1 cellular context compared by ENCODE assay signal in the genomic region with DNA sequence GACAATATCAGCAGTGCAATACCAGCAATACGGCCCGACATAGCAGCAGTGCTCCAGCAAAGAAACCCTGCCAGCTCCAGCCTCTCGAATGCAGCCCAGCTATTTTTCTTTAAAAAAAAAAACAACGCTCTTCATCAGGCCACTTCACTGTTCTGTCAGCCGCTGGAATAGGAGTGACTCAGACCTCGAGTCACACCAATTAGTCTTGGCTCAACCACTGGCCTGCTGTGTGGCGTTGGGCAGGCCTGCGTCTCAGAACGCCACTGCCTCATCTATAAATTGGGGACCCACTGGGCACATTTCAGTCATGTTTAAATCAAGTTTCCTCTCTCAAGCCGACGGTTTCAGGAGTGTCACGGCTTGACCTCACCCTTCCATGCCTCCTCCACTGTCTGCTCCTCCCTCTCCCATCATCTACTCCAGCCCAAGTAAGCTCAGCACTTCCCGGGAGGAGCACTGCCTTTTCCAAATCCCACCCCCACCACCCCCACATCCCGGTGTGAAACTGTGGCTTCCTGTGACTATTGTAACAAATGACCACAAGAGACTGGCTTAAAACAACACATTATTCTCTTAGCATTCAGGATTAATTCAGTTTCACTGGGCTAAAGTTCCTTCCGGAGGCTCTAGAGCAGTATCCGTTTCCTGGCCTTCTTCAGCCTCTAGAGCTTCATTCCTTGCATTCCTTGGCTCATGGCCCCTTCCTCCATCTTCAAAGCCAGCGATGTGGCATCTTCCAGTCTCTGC.
TF ChIP-seq lines count a peak whose summit lies in the region.

No MANE protein-coding gene starts in this region.

TF ChIP-seq in HEK293, 187 proteins besides CTCF, POLR2A, EP300 and RAD21 (continued from another document and continues in another):
- TF ChIP-seq ZNF830 (tag by site-specific recombination; IDR thresholded peaks at IDR 0.05; ENCODE audit: low read depth), result no peak
- TF ChIP-seq ZNF175 (tag by site-specific recombination; IDR thresholded peaks at IDR 0.05), result no peak
- TF ChIP-seq ZNF48 (tag by site-specific recombination; IDR thresholded peaks at IDR 0.05), result no peak
- no peak for TF ChIP-seq ZNF211 (tag by site-specific recombination; IDR thresholded peaks at IDR 0.05; ENCODE audit: low read depth)
- TF ChIP-seq ZNF184 (tag by site-specific recombination; IDR thresholded peaks at IDR 0.05), result 0 out of 2 replicates have a peak, but pooled peaks have one; percentile 18
- TF ChIP-seq ZNF624 (tag by site-specific recombination; IDR thresholded peaks at IDR 0.05), result no peak
- TF ChIP-seq ZNF37A (tag by site-specific recombination; IDR thresholded peaks at IDR 0.05), result no peak
- TF ChIP-seq ZNF600 (tag by site-specific recombination; IDR thresholded peaks at IDR 0.05), result peak; percentile 63
- no peak for TF ChIP-seq ZFP3 (tag by site-specific recombination; IDR thresholded peaks at IDR 0.05; ENCODE audit: low read depth)
- TF ChIP-seq ZNF510 (tag by site-specific recombination; IDR thresholded peaks at IDR 0.05; ENCODE audit: insufficient replicate concordance), result no peak
- TF ChIP-seq ZIC2 (tag by site-specific recombination; IDR thresholded peaks at IDR 0.05), result peak; percentile 87
- no peak for TF ChIP-seq KLF1 (tag by site-specific recombination; IDR thresholded peaks at IDR 0.05)
- TF ChIP-seq, protein P1, sequence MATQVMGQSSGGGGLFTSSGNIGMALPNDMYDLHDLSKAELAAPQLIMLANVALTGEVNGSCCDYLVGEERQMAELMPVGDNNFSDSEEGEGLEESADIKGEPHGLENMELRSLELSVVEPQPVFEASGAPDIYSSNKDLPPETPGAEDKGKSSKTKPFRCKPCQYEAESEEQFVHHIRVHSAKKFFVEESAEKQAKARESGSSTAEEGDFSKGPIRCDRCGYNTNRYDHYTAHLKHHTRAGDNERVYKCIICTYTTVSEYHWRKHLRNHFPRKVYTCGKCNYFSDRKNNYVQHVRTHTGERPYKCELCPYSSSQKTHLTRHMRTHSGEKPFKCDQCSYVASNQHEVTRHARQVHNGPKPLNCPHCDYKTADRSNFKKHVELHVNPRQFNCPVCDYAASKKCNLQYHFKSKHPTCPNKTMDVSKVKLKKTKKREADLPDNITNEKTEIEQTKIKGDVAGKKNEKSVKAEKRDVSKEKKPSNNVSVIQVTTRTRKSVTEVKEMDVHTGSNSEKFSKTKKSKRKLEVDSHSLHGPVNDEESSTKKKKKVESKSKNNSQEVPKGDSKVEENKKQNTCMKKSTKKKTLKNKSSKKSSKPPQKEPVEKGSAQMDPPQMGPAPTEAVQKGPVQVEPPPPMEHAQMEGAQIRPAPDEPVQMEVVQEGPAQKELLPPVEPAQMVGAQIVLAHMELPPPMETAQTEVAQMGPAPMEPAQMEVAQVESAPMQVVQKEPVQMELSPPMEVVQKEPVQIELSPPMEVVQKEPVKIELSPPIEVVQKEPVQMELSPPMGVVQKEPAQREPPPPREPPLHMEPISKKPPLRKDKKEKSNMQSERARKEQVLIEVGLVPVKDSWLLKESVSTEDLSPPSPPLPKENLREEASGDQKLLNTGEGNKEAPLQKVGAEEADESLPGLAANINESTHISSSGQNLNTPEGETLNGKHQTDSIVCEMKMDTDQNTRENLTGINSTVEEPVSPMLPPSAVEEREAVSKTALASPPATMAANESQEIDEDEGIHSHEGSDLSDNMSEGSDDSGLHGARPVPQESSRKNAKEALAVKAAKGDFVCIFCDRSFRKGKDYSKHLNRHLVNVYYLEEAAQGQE (tag by site-specific recombination; IDR thresholded peaks at IDR 0.05), result no peak
- no peak for TF ChIP-seq KLF10 (tag by site-specific recombination; IDR thresholded peaks at IDR 0.05)
- 0 out of 2 replicates have a peak, but pooled peaks have one; percentile 41 for TF ChIP-seq ZNF660 (tag by site-specific recombination; IDR thresholded peaks at IDR 0.05)
- TF ChIP-seq, protein P2, sequence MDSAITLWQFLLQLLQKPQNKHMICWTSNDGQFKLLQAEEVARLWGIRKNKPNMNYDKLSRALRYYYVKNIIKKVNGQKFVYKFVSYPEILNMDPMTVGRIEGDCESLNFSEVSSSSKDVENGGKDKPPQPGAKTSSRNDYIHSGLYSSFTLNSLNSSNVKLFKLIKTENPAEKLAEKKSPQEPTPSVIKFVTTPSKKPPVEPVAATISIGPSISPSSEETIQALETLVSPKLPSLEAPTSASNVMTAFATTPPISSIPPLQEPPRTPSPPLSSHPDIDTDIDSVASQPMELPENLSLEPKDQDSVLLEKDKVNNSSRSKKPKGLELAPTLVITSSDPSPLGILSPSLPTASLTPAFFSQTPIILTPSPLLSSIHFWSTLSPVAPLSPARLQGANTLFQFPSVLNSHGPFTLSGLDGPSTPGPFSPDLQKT (IDR thresholded peaks at IDR 0.05; ENCODE audit: borderline replicate concordance, low read depth, low read length), result no peak
- no peak for TF ChIP-seq ZNF10 (tag by site-specific recombination; IDR thresholded peaks at IDR 0.05)
- TF ChIP-seq, protein P3, sequence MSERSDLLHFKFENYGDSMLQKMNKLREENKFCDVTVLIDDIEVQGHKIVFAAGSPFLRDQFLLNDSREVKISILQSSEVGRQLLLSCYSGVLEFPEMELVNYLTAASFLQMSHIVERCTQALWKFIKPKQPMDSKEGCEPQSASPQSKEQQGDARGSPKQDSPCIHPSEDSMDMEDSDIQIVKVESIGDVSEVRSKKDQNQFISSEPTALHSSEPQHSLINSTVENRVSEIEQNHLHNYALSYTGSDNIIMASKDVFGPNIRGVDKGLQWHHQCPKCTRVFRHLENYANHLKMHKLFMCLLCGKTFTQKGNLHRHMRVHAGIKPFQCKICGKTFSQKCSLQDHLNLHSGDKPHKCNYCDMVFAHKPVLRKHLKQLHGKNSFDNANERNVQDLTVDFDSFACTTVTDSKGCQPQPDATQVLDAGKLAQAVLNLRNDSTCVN (tag by site-specific recombination; optimal IDR thresholded peaks at IDR 0.05), result peak; percentile 5
- TF ChIP-seq, protein P4, sequence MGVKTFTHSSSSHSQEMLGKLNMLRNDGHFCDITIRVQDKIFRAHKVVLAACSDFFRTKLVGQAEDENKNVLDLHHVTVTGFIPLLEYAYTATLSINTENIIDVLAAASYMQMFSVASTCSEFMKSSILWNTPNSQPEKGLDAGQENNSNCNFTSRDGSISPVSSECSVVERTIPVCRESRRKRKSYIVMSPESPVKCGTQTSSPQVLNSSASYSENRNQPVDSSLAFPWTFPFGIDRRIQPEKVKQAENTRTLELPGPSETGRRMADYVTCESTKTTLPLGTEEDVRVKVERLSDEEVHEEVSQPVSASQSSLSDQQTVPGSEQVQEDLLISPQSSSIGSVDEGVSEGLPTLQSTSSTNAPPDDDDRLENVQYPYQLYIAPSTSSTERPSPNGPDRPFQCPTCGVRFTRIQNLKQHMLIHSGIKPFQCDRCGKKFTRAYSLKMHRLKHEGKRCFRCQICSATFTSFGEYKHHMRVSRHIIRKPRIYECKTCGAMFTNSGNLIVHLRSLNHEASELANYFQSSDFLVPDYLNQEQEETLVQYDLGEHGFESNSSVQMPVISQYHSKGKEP (tag by site-specific recombination; IDR thresholded peaks at IDR 0.05), result no peak
- no peak for TF ChIP-seq HOXA7 (CRISPR knock-in tag; IDR thresholded peaks at IDR 0.05; ENCODE audit: borderline replicate concordance)
- TF ChIP-seq SP3 (tag by site-specific recombination; IDR thresholded peaks at IDR 0.05), result no peak
- no peak for TF ChIP-seq ZNF776 (tag by site-specific recombination; IDR thresholded peaks at IDR 0.05; ENCODE audit: borderline replicate concordance)
- TF ChIP-seq, protein P5, sequence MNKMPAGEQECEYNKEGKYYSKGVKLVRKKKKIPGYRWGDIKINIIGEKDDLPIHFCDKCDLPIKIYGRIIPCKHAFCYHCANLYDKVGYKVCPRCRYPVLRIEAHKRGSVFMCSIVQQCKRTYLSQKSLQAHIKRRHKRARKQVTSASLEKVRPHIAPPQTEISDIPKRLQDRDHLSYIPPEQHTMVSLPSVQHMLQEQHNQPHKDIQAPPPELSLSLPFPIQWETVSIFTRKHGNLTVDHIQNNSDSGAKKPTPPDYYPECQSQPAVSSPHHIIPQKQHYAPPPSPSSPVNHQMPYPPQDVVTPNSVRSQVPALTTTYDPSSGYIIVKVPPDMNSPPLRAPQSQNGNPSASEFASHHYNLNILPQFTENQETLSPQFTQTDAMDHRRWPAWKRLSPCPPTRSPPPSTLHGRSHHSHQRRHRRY (tag by site-specific recombination; IDR thresholded peaks at IDR 0.05), result no peak
- TF ChIP-seq ZNF366 (tag by site-specific recombination; conservative IDR thresholded peaks at IDR 0.05), result no peak
- TF ChIP-seq ZNF155 (tag by site-specific recombination; IDR thresholded peaks at IDR 0.05), result no peak
- TF ChIP-seq ZBTB21 (tag by site-specific recombination; IDR thresholded peaks at IDR 0.05), result no peak
- TF ChIP-seq ZNF670 (tag by site-specific recombination; IDR thresholded peaks at IDR 0.05; ENCODE audit: low read depth), result no peak
- no peak for TF ChIP-seq GLIS1 (tag by site-specific recombination; IDR thresholded peaks at IDR 0.05)
- no peak for TF ChIP-seq ZNF404 (tag by site-specific recombination; IDR thresholded peaks at IDR 0.05)
- 0 out of 2 replicates have a peak, but pooled peaks have one; percentile 40 for TF ChIP-seq ZFP69B (tag by site-specific recombination; IDR thresholded peaks at IDR 0.05)
- TF ChIP-seq TCF7L2 (IDR thresholded peaks at IDR 0.05; ENCODE audit: borderline replicate concordance, low read depth, low read length), result no peak
- no peak for TF ChIP-seq YY2 (tag by site-specific recombination; IDR thresholded peaks at IDR 0.05)
- TF ChIP-seq, protein P6, sequence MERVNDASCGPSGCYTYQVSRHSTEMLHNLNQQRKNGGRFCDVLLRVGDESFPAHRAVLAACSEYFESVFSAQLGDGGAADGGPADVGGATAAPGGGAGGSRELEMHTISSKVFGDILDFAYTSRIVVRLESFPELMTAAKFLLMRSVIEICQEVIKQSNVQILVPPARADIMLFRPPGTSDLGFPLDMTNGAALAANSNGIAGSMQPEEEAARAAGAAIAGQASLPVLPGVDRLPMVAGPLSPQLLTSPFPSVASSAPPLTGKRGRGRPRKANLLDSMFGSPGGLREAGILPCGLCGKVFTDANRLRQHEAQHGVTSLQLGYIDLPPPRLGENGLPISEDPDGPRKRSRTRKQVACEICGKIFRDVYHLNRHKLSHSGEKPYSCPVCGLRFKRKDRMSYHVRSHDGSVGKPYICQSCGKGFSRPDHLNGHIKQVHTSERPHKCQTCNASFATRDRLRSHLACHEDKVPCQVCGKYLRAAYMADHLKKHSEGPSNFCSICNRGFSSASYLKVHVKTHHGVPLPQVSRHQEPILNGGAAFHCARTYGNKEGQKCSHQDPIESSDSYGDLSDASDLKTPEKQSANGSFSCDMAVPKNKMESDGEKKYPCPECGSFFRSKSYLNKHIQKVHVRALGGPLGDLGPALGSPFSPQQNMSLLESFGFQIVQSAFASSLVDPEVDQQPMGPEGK (tag by site-specific recombination; IDR thresholded peaks at IDR 0.05), result no peak
- TF ChIP-seq, protein P7, sequence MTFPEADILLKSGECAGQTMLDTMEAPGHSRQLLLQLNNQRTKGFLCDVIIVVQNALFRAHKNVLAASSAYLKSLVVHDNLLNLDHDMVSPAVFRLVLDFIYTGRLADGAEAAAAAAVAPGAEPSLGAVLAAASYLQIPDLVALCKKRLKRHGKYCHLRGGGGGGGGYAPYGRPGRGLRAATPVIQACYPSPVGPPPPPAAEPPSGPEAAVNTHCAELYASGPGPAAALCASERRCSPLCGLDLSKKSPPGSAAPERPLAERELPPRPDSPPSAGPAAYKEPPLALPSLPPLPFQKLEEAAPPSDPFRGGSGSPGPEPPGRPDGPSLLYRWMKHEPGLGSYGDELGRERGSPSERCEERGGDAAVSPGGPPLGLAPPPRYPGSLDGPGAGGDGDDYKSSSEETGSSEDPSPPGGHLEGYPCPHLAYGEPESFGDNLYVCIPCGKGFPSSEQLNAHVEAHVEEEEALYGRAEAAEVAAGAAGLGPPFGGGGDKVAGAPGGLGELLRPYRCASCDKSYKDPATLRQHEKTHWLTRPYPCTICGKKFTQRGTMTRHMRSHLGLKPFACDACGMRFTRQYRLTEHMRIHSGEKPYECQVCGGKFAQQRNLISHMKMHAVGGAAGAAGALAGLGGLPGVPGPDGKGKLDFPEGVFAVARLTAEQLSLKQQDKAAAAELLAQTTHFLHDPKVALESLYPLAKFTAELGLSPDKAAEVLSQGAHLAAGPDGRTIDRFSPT (tag by site-specific recombination; IDR thresholded peaks at IDR 0.05), result 0 out of 2 replicates have a peak, but pooled peaks have one; percentile 49
- no peak for TF ChIP-seq ZNF311 (tag by site-specific recombination; IDR thresholded peaks at IDR 0.05; ENCODE audit: borderline replicate concordance)
- TF ChIP-seq ZNF121 (tag by site-specific recombination; IDR thresholded peaks at IDR 0.05), result no peak
- no peak for TF ChIP-seq ZNF747 (tag by site-specific recombination; IDR thresholded peaks at IDR 0.05)
- no peak for TF ChIP-seq ZNF140 (tag by site-specific recombination; IDR thresholded peaks at IDR 0.05)
- TF ChIP-seq MZF1 (tag by site-specific recombination; IDR thresholded peaks at IDR 0.05; ENCODE audit: borderline replicate concordance), result no peak
- TF ChIP-seq, protein P8, sequence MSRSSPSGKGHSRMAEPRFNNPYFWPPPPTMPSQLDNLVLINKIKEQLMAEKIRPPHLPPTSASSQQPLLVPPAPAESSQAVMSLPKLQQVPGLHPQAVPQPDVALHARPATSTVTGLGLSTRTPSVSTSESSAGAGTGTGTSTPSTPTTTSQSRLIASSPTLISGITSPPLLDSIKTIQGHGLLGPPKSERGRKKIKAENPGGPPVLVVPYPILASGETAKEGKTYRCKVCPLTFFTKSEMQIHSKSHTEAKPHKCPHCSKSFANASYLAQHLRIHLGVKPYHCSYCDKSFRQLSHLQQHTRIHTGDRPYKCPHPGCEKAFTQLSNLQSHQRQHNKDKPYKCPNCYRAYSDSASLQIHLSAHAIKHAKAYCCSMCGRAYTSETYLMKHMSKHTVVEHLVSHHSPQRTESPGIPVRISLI (tag by site-specific recombination; IDR thresholded peaks at IDR 0.05), result no peak
- no peak for TF ChIP-seq ZBTB17 (tag by site-specific recombination; IDR thresholded peaks at IDR 0.05)
- TF ChIP-seq ZNF654 (tag by site-specific recombination; IDR thresholded peaks at IDR 0.05; ENCODE audit: low read depth), result no peak
- peak; percentile 31 for TF ChIP-seq SETDB1 (IDR thresholded peaks at IDR 0.05; ENCODE audit: insufficient read length, low read length)
- TF ChIP-seq ZNF433 (tag by site-specific recombination; IDR thresholded peaks at IDR 0.05; ENCODE audit: low read depth), result no peak
- TF ChIP-seq, protein P9, sequence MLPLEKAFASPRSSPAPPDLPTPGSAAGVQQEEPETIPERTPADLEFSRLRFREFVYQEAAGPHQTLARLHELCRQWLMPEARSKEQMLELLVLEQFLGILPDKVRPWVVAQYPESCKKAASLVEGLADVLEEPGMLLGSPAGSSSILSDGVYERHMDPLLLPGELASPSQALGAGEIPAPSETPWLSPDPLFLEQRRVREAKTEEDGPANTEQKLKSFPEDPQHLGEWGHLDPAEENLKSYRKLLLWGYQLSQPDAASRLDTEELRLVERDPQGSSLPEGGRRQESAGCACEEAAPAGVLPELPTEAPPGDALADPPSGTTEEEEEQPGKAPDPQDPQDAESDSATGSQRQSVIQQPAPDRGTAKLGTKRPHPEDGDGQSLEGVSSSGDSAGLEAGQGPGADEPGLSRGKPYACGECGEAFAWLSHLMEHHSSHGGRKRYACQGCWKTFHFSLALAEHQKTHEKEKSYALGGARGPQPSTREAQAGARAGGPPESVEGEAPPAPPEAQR (tag by site-specific recombination; IDR thresholded peaks at IDR 0.05), result no peak
- no peak for TF ChIP-seq MEIS1 (CRISPR knock-in tag; IDR thresholded peaks at IDR 0.05; ENCODE audit: borderline replicate concordance)
- TF ChIP-seq ZNF169 (tag by site-specific recombination; IDR thresholded peaks at IDR 0.05), result no peak
- TF ChIP-seq ZNF157 (tag by site-specific recombination; IDR thresholded peaks at IDR 0.05), result no peak
- TF ChIP-seq KLF9 (tag by site-specific recombination; IDR thresholded peaks at IDR 0.05; ENCODE audit: low read depth), result no peak
- TF ChIP-seq ZFP41 (tag by site-specific recombination; IDR thresholded peaks at IDR 0.05; ENCODE audit: borderline replicate concordance), result no peak
- no peak for TF ChIP-seq ZNF239 (tag by site-specific recombination; IDR thresholded peaks at IDR 0.05)
